17 cellular contexts compared by ENCODE assay signal in genomic region chr7:120412665-120413064, GRCh38.
DNase-seq lines count a peak whose midpoint lies in the region; ATAC-seq and TF ChIP-seq lines count a peak whose summit lies in the region.
"Had no signal": no experiment of that assay in that cellular context is flagged by ENCODE, and none has a peak within 500 bp of the region (broad histone marks: within the 10 kb centered on the region; RNA-seq: fewer than 3 reads in every experiment).

No MANE protein-coding gene starts in this region.

- WGBS in right cardiac atrium: 37% methylated on average over 1 of the region's 1 CpG

- DNase-seq in cardiac muscle cell (ENCODE audit: low read depth in 1 of 2, low spot score in 1 of 2) (no peak), right cardiac atrium (no peak), cerebellar cortex (ENCODE audit: low spot score) (peak; percentile 73), superior temporal gyrus (ENCODE audit: extremely low spot score) (peak; percentile 64), RKO (ENCODE audit: low spot score) (no peak)
- no peak for DNase-seq in activated CD4-positive, CD25-positive, alpha-beta regulatory T cell (lab: John Stamatoyannopoulos, UW)
- DNase-seq: GOT3, KG1, NCI-H1092, NCI-H1694, NCI-H510A, SIG-M5 had no signal

- intact Hi-C loops in right cardiac atrium (cut with DNase I): no loop called here

- no peak overlapping the region for H3K4me3 ChIP-seq in cardiac muscle cell
- H3K4me3 ChIP-seq in right cardiac atrium (ENCODE audit: low read length): no peak overlapping the region
- H3K4me3 ChIP-seq: BLaER1 treated with 17β-estradiol and CSF1 and Interleukin-3, amounts not matched to agents 10 nM and 100 nM had no signal

- H3K36me3 ChIP-seq in cardiac muscle cell: no peaks in the 10 kb centered on the region
- H3K36me3 ChIP-seq: BLaER1 treated with 17β-estradiol and CSF1 and Interleukin-3, amounts not matched to agents 10 nM and 100 nM had no signal

- H3K27ac ChIP-seq in cardiac muscle cell (peak overlapping the region; percentile 0), right cardiac atrium (ENCODE audit: low read length) (no peak overlapping the region)
- H3K27ac ChIP-seq: 22Rv1; BLaER1 treated with 17β-estradiol and CSF1 and Interleukin-3, amounts not matched to agents 10 nM and 100 nM; HL-60 had no signal

- H3K4me1 ChIP-seq in cardiac muscle cell (ENCODE audit: low read depth): no peaks in the 10 kb centered on the region
- no peaks in the 10 kb centered on the region for H3K4me1 ChIP-seq in right cardiac atrium (ENCODE audit: control insufficient read depth, insufficient read depth, low read length)
- H3K4me1 ChIP-seq: BLaER1 treated with 17β-estradiol and CSF1 and Interleukin-3, amounts not matched to agents 10 nM and 100 nM had no signal

- ATAC-seq in right cardiac atrium (no peak), HG03520 (IDR thresholded peaks at IDR 0.05; ENCODE audit: unreplicated experiment) (peak; percentile 15), HG02571 (IDR thresholded peaks at IDR 0.05; ENCODE audit: unreplicated experiment) (no peak)

- H3K9me3 ChIP-seq in cardiac muscle cell (ENCODE audit: low read depth) (no peaks in the 10 kb centered on the region), right cardiac atrium (ENCODE audit: control insufficient read depth, low read length) (no peaks in the 10 kb centered on the region)
- H3K9me3 ChIP-seq: BLaER1 treated with 17β-estradiol and CSF1 and Interleukin-3, amounts not matched to agents 10 nM and 100 nM had no signal

- no peak for TF ChIP-seq CTCF in cardiac muscle cell (IDR thresholded peaks at IDR 0.05; ENCODE audit: low read depth, low read length)

- H3K27me3 ChIP-seq in cardiac muscle cell: no peaks in the 10 kb centered on the region
- no peaks in the 10 kb centered on the region for H3K27me3 ChIP-seq in right cardiac atrium (ENCODE audit: control insufficient read depth, insufficient read depth)
- H3K27me3 ChIP-seq: BLaER1 treated with 17β-estradiol and CSF1 and Interleukin-3, amounts not matched to agents 10 nM and 100 nM had no signal

Comparison
In these comparisons a context has a peak if more than half of its experiments do, and no peak if none do; other contexts are left out.
1. DNase-seq: peak in cerebellar cortex (single experiment) and superior temporal gyrus (single experiment); none in cardiac muscle cell (0 of 2), right cardiac atrium (0 of 3), activated CD4-positive, CD25-positive, alpha-beta regulatory T cell (0 of 4) and RKO (single experiment).